In genomic region chr5:134024811-134025210, GRCh38 we compare ENCODE assay signal across 22 cellular contexts. TPM values are rescaled to one million over a fixed set of nuclear protein-coding genes. Genes with fewer than 3 reads are reported as not detected.
DNase-seq lines count a peak whose midpoint lies in the region; ATAC-seq, FAIRE-seq and TF ChIP-seq lines count a peak whose summit lies in the region.
"Had no signal": no experiment of that assay in that cellular context is flagged by ENCODE, and none has a peak within 500 bp of the region (broad histone marks: within the 10 kb centered on the region; RNA-seq: fewer than 3 reads in every experiment).

No MANE protein-coding gene starts in this region.

- TF ChIP-seq POLR2A in H1 (IDR thresholded peaks at IDR 0.05; ENCODE audit: control extremely low read depth in 1 of 2, low read depth in 2 of 2, low read length in 2 of 2): no peak

- H3K4me3 ChIP-seq in H1 (ENCODE audit: extremely low read depth in 1 of 4, insufficient read depth in 2 of 4, low read depth in 3 of 4, low read length in 4 of 4) (no peak overlapping the region), osteoblast (ENCODE audit: insufficient read depth, low read length) (no peak overlapping the region)
- H3K4me3 ChIP-seq: BLaER1, GM12878, GM23338, HAP-1 had no signal

- TF ChIP-seq EP300 in H1 (IDR thresholded peaks at IDR 0.05; ENCODE audit: borderline replicate concordance in 1 of 2, low read depth in 2 of 2, low read length in 2 of 2): no peak

- H3K4me2 ChIP-seq in H1 (ENCODE audit: insufficient read depth in 1 of 2, low read depth in 2 of 2, low read length in 2 of 2) (no peak overlapping the region), osteoblast (ENCODE audit: insufficient read depth, low read length) (no peak overlapping the region)
- H3K4me2 ChIP-seq: BLaER1, GM23338 had no signal

- peaks cover 0 to 3% of the 10 kb centered on the region in 2 donors for H3K27me3 Mint-ChIP-seq in natural killer cell treated with Interleukin-12 subunit alpha and Interleukin-12 subunit beta and Interleukin-15 and Interleukin-18, amount 100 ng/mL, for 72 hours
- peaks cover 0 to 4% of the 10 kb centered on the region in 2 donors for H3K27me3 Mint-ChIP-seq in natural killer cell (ENCODE audit: low read depth in 2 of 2)

- FAIRE-seq in H1 (lab: Jason Lieb, UNC): no peak
- FAIRE-seq: G401.6, GM12878, GM19239, H54 had no signal

- TF ChIP-seq RAD21 in H1 (IDR thresholded peaks at IDR 0.05 in 1 of 2, conservative IDR thresholded peaks at IDR 0.05 in 1 of 2; ENCODE audit: low read depth in 2 of 2, low read length in 2 of 2): no peak

- H2BK120ac ChIP-seq in H1 (replicated peaks; ENCODE audit: low read depth, low read length): no peak overlapping the region

- H3K9me3 Mint-ChIP-seq in natural killer cell treated with Interleukin-12 subunit alpha and Interleukin-12 subunit beta and Interleukin-15 and Interleukin-18, amount 100 ng/mL, for 72 hours: no peaks in the 10 kb centered on the region
- no peaks in the 10 kb centered on the region for H3K9me3 Mint-ChIP-seq in natural killer cell
- H3K9me3 Mint-ChIP-seq: CD8-positive, alpha-beta T cell; GM23338; HFFc6 had no signal

- no peak overlapping the region for H2BK5ac ChIP-seq in H1 (ENCODE audit: low read depth, low read length)

- no peak overlapping the region for H4K5ac ChIP-seq in H1 (ENCODE audit: insufficient read length, low read depth, low read length)

- no peak overlapping the region for H2AK5ac ChIP-seq in H1 (ENCODE audit: low read depth, low read length)

- no peak overlapping the region for H3K9ac ChIP-seq in H1 (replicated peaks in 1 of 4; ENCODE audit: extremely low read depth in 1 of 4, low read depth in 3 of 4, low read length in 3 of 4)
- H3K9ac ChIP-seq: BLaER1 had no signal

- no peak overlapping the region for H3K23ac ChIP-seq in H1 (ENCODE audit: insufficient read length)

- no peaks in the 10 kb centered on the region for H3K36me3 Mint-ChIP-seq in natural killer cell treated with Interleukin-12 subunit alpha and Interleukin-12 subunit beta and Interleukin-15 and Interleukin-18, amount 100 ng/mL, for 72 hours
- no peaks in the 10 kb centered on the region for H3K36me3 Mint-ChIP-seq in natural killer cell
- H3K36me3 Mint-ChIP-seq: CD4-positive, CD25-positive, alpha-beta regulatory T cell; CD8-positive, alpha-beta T cell had no signal

- no peak overlapping the region for H2AFZ ChIP-seq in H1 (ENCODE audit: low read length)
- no peak overlapping the region for H2AFZ ChIP-seq in osteoblast (ENCODE audit: low read length)
- H2AFZ ChIP-seq: GM23338 had no signal

- H2BK20ac ChIP-seq in H1 (ENCODE audit: low read length): no peak overlapping the region

- CTCF ChIA-PET in H1 (lab: Charles Lee; ENCODE audit: partially characterized antibody): interaction anchor here (1.5 kb wide), 4 partner anchors 10 to 121 kb away, joined by 4 to 5 read pairs (median 4); no protein-coding TSS in a partner anchor

- H3K79me2 ChIP-seq in H1 (ENCODE audit: control insufficient read depth in 1 of 2, insufficient read depth in 2 of 2, low read length in 2 of 2): no peaks in the 10 kb centered on the region
- H3K79me2 ChIP-seq in osteoblast (ENCODE audit: insufficient read depth, low read length): no peaks in the 10 kb centered on the region

- POLR2A ChIA-PET in H1 (lab: Charles Lee; ENCODE audit: partially characterized antibody): no interaction called here

- no peak for ATAC-seq in natural killer cell treated with Interleukin-12 subunit alpha and Interleukin-12 subunit beta and Interleukin-15 and Interleukin-18, amount 100 ng/mL, for 72 hours
- ATAC-seq in natural killer cell: no peak
- ATAC-seq: CD8-positive, alpha-beta T cell; GM12878; GM23338 had no signal

- H3K56ac ChIP-seq in H1 (replicated peaks; ENCODE audit: insufficient read length, low read depth, low read length): no peak overlapping the region

- TF ChIP-seq CTCF in natural killer cell (IDR thresholded peaks at IDR 0.05) (no peak), H1 (IDR thresholded peaks at IDR 0.05; ENCODE audit: control extremely low read depth in 1 of 3, insufficient read depth in 1 of 3, low read depth in 1 of 3, low read length in 3 of 3) (no peak), osteoblast (IDR thresholded peaks at IDR 0.05; ENCODE audit: extremely low read depth, low read depth, low read length) (no peak), GM10266 (IDR thresholded peaks at IDR 0.05; ENCODE audit: control insufficient read depth, insufficient read depth, low read depth, missing control alignments) (no peak)

- peak; percentile 29 for DNase-seq in natural killer cell treated with Interleukin-12 subunit alpha and Interleukin-12 subunit beta and Interleukin-15 and Interleukin-18, amount 100 ng/mL, for 72 hours (ENCODE audit: low spot score)
- DNase-seq in natural killer cell (no peak), H1 (ENCODE audit: low read depth in 1 of 2, low spot score in 2 of 2) (no peak), osteoblast (ENCODE audit: insufficient read length, low spot score, missing footprints) (peak; percentile 58), GM10266 (ENCODE audit: extremely low spot score) (no peak), NCI-H1436 (lab: John Stamatoyannopoulos, UW) (no peak), germinal center (ENCODE audit: low spot score) (no peak)
- DNase-seq: Caco-2; CD4-positive, CD25-positive, alpha-beta regulatory T cell; CD8-positive, alpha-beta T cell; DMS153; DND-41; HFFc6 had no signal

- H3K18ac ChIP-seq in H1 (ENCODE audit: extremely low read depth, low read length): no peak overlapping the region

- peak overlapping the region; percentile 17; the same call in 1 of the 2 replicates for H2BK12ac ChIP-seq in H1 (ENCODE audit: low read depth, low read length)

- H3K23me2 ChIP-seq in H1 (ENCODE audit: low read depth, low read length): no peaks in the 10 kb centered on the region

- no peaks in the 10 kb centered on the region for H3K27me3 ChIP-seq in H1 (replicated peaks in 1 of 4; ENCODE audit: control insufficient read depth in 3 of 4, extremely low read depth in 1 of 4, insufficient read depth in 3 of 4, low read length in 3 of 4)
- peaks cover 3% of the 10 kb centered on the region for H3K27me3 ChIP-seq in osteoblast (ENCODE audit: insufficient read depth, low read length)
- H3K27me3 ChIP-seq: BLaER1 had no signal

- no peak overlapping the region for H2BK15ac ChIP-seq in H1 (ENCODE audit: low read length)

- H4K20me1 ChIP-seq in H1 (replicated peaks in 1 of 2; ENCODE audit: control insufficient read depth in 1 of 2, insufficient read depth in 2 of 2, low read length in 2 of 2): no peaks in the 10 kb centered on the region
- H4K20me1 ChIP-seq in osteoblast (ENCODE audit: insufficient read depth, low read length): no peaks in the 10 kb centered on the region
- H4K20me1 ChIP-seq: BLaER1 had no signal

- no peak overlapping the region for H3K14ac ChIP-seq in H1 (ENCODE audit: insufficient read length)

- no peaks in the 10 kb centered on the region for H3K79me1 ChIP-seq in H1 (ENCODE audit: low read depth, low read length)

- no peaks in the 10 kb centered on the region for H3K36me3 ChIP-seq in H1 (ENCODE audit: control insufficient read depth in 2 of 4, insufficient read depth in 4 of 4, low read length in 3 of 4)
- H3K36me3 ChIP-seq in osteoblast (ENCODE audit: insufficient read depth, low read length): no peaks in the 10 kb centered on the region
- H3K36me3 ChIP-seq: BLaER1, HAP-1 had no signal

- no peak overlapping the region for H3K27ac Mint-ChIP-seq in natural killer cell treated with Interleukin-12 subunit alpha and Interleukin-12 subunit beta and Interleukin-15 and Interleukin-18, amount 100 ng/mL, for 72 hours
- H3K27ac Mint-ChIP-seq in natural killer cell: no peak overlapping the region
- H3K27ac Mint-ChIP-seq: B cell; CD4-positive, CD25-positive, alpha-beta regulatory T cell; CD8-positive, alpha-beta T cell; GM23338; HFFc6 had no signal

- H3K27ac ChIP-seq in H1 (ENCODE audit: low read depth, low read length) (no peak overlapping the region), osteoblast (ENCODE audit: low read depth, low read length) (no peak overlapping the region)
- H3K27ac ChIP-seq: BLaER1, C4-2B had no signal

- H3K4me1 Mint-ChIP-seq in natural killer cell treated with Interleukin-12 subunit alpha and Interleukin-12 subunit beta and Interleukin-15 and Interleukin-18, amount 100 ng/mL, for 72 hours (ENCODE audit: low read depth in 2 of 2): no peaks in the 10 kb centered on the region
- no peaks in the 10 kb centered on the region for H3K4me1 Mint-ChIP-seq in natural killer cell
- H3K4me1 Mint-ChIP-seq: CD4-positive, CD25-positive, alpha-beta regulatory T cell had no signal

- H3K9me3 ChIP-seq in H1 (ENCODE audit: insufficient read depth in 2 of 2, low read depth in 1 of 2, low read length in 1 of 2) (no peaks in the 10 kb centered on the region), osteoblast (ENCODE audit: low read depth, low read length) (no peaks in the 10 kb centered on the region)
- H3K9me3 ChIP-seq: BLaER1, Caco-2, HAP-1 had no signal

- H3K4me3 Mint-ChIP-seq in natural killer cell treated with Interleukin-12 subunit alpha and Interleukin-12 subunit beta and Interleukin-15 and Interleukin-18, amount 100 ng/mL, for 72 hours: no peak overlapping the region
- no peak overlapping the region for H3K4me3 Mint-ChIP-seq in natural killer cell
- H3K4me3 Mint-ChIP-seq: B cell; CD4-positive, CD25-positive, alpha-beta regulatory T cell; CD8-positive, alpha-beta T cell; GM23338; HFFc6 had no signal

- peak overlapping the region; percentile 40 for H4K91ac ChIP-seq in H1 (replicated peaks; ENCODE audit: insufficient read length, low read length)

- H3K4me1 ChIP-seq in H1 (replicated peaks in 1 of 4; ENCODE audit: control insufficient read depth in 3 of 4, insufficient read depth in 4 of 4, low read length in 3 of 4) (peaks cover 0 to 3% (median under 1%) of the 10 kb centered on the region in 4 experiments; a peak in 2 of 7 replicates), osteoblast (ENCODE audit: insufficient read depth, low read length) (peaks cover 17% of the 10 kb centered on the region)

- no peak overlapping the region for H3K4ac ChIP-seq in H1 (replicated peaks; ENCODE audit: insufficient read length, low read depth, low read length)

- 91% methylated on average over 2 of the region's 2 CpGs; no CpG with 5 or more reads in 1 of the 2 experiments for WGBS in H1 (ENCODE audit: extremely low coverage in 1 of 2, insufficient coverage in 1 of 2, insufficient read length in 1 of 2, insufficient replicate concordance in 2 of 2, low coverage in 1 of 2, low lambda C conversion rate in 2 of 2, missing lambda C conversion rate in 1 of 2), 2 experiments

- intact Hi-C loops in natural killer cell (cut with micrococcal nuclease): no loop called here

- no peak overlapping the region for H4K8ac ChIP-seq in H1 (ENCODE audit: extremely low read depth, insufficient read depth, low read length)

RNA-seq across cellular contexts. Expression of gene VDAC1, which starts 20.0 kb away (rescaled TPM):
- total RNA-seq in natural killer cell treated with Interleukin-12 subunit alpha and Interleukin-12 subunit beta and Interleukin-15 and Interleukin-18, amount 100 ng/mL, for 72 hours: 100 to 1,000 TPM; 325 to 329 TPM
- 10 to 100 TPM; 54.0 to 63.3 (median 60.2) TPM for total RNA-seq in natural killer cell
- 285 and 301 TPM in 2 replicates for total RNA-seq in H1 (2021; fragmentation: NEBNext Ultra II Directional; extraction: Animal tissue kit (Norgen Biotek cat#: 25700))
- polyA plus RNA-seq in H1 (2011; rRNA removed): 94.7 and 111 TPM in 2 replicates
- 124 TPM for polyA plus RNA-seq in H1 (2011; cell fraction: cytosol; rRNA removed)
- 71.2 TPM for polyA plus RNA-seq in H1 (2011; cell fraction: nucleus; rRNA removed)
- polyA plus RNA-seq in H1 (2012, experiment 1 of 2): 255 to 279 TPM (median 268 TPM) in 4 replicates
- 112 TPM for polyA plus RNA-seq in H1 (2012, experiment 2 of 2)
- polyA plus RNA-seq in H1 (2013, experiment 1 of 2): 187 TPM
- 189 TPM for polyA plus RNA-seq in H1 (2013, experiment 2 of 2)
- polyA minus RNA-seq in H1 (2011; rRNA and poly(A)+ RNA removed): 121 and 151 TPM in 2 replicates
- 89.8 TPM for polyA minus RNA-seq in H1 (2011; cell fraction: cytosol; rRNA and poly(A)+ RNA removed)
- 65.0 TPM for polyA minus RNA-seq in H1 (2011; cell fraction: nucleus; rRNA and poly(A)+ RNA removed)
- total RNA-seq in osteoblast: 236 and 264 TPM in 2 replicates

RNA-seq across cellular contexts. Expression of gene C5orf15, which starts 56.4 kb away (rescaled TPM):
- total RNA-seq in natural killer cell treated with Interleukin-12 subunit alpha and Interleukin-12 subunit beta and Interleukin-15 and Interleukin-18, amount 100 ng/mL, for 72 hours: 10 to 100 TPM; 16.7 to 41.6 TPM
- total RNA-seq in natural killer cell (10 to 100 TPM; 15.2 to 19.9 (median 18.0) TPM), osteoblast (68.4 and 77.2 TPM in 2 replicates)
- 31.7 and 33.3 TPM in 2 replicates for total RNA-seq in H1 (2021; fragmentation: NEBNext Ultra II Directional; extraction: Animal tissue kit (Norgen Biotek cat#: 25700))
- polyA plus RNA-seq in H1 (2011; rRNA removed): 39.3 and 51.4 TPM in 2 replicates
- 51.0 TPM for polyA plus RNA-seq in H1 (2011; cell fraction: cytosol; rRNA removed)
- polyA plus RNA-seq in H1 (2011; cell fraction: nucleus; rRNA removed): 17.7 TPM
- polyA plus RNA-seq in H1 (2012, experiment 1 of 2): 24.6 to 43.6 TPM (median 31.4 TPM) in 4 replicates
- polyA plus RNA-seq in H1 (2012, experiment 2 of 2): 16.9 TPM
- polyA plus RNA-seq in H1 (2013, experiment 1 of 2): 66.1 TPM
- polyA plus RNA-seq in H1 (2013, experiment 2 of 2): 78.3 TPM
- 31.1 and 42.4 TPM in 2 replicates for polyA minus RNA-seq in H1 (2011; rRNA and poly(A)+ RNA removed)
- 32.4 TPM for polyA minus RNA-seq in H1 (2011; cell fraction: cytosol; rRNA and poly(A)+ RNA removed)
- 12.6 TPM for polyA minus RNA-seq in H1 (2011; cell fraction: nucleus; rRNA and poly(A)+ RNA removed)

Comparison
In these comparisons a context has a peak if more than half of its experiments do, and no peak if none do; other contexts are left out.
1. DNase-seq: peak in natural killer cell treated with Interleukin-12 subunit alpha and Interleukin-12 subunit beta and Interleukin-15 and Interleukin-18, amount 100 ng/mL, for 72 hours (single experiment) and osteoblast (single experiment); none in natural killer cell (single experiment), H1 (0 of 2), GM10266 (single experiment), NCI-H1436 (single experiment) and germinal center (single experiment).